Comparison of ENCODE assay signal across 9 cellular contexts in the genomic region with DNA sequence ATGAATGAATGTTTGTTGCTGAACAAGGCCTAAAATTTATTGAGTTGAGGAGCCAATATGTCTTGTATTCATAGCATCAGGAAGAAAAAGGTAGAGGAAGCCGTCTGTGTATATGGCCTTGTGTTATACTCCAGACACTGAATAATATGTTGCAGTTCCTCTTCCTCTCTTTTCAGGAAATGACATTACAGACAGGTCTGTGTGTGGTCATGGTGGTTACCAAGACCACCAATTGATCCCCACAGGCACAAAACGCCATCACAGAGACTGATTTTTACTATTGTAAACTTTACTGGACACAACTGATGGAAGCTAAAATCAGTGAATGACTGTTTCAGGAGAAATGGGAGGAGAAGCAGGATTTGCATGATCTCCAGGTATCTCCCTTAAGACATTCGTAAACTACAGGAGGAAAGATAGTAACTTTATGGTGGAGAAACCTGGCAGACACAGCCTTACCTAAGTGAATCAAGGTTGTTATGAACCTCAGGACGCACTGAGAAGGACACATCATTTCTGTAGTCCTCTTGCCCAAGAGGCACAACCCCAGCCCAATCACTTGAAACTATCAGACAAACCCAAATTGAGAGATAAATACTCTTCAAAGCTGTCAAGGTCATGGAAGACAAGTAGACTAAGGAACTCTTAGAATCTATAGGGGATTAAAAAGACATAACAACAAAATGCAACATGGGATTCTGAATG.
A peak's percentile ranks its signal among the peaks of the same experiment; 100 is the strongest.
DNase-seq lines count a peak whose midpoint lies in the region; ATAC-seq and TF ChIP-seq lines count a peak whose summit lies in the region.
"Had no signal": no experiment of that assay in that cellular context is flagged by ENCODE, and none has a peak within 500 bp of the region (broad histone marks: within the 10 kb centered on the region; RNA-seq: fewer than 3 reads in every experiment).

No MANE protein-coding gene starts in this region.

- ATAC-seq in GM18873 (IDR thresholded peaks at IDR 0.05; ENCODE audit: low FRiP score, unreplicated experiment) (peak; percentile 60), HG02759 (IDR thresholded peaks at IDR 0.05; ENCODE audit: unreplicated experiment) (peak; percentile 84), naive B cell (ENCODE audit: low read depth in 2 of 2) (peak; percentile 99 to 100)
- ATAC-seq: WTC11 had no signal

- TF ChIP-seq CTCF in NB4 (IDR thresholded peaks at IDR 0.05; ENCODE audit: low read depth, low read length) (no peak), dorsolateral prefrontal cortex (IDR thresholded peaks at IDR 0.05 in 54 of 56, conservative IDR thresholded peaks at IDR 0.05 in 2 of 56; ENCODE audit: low read depth in 1 of 56, partially characterized antibody in 56 of 56) (no peak)

- H3K4me1 Mint-ChIP-seq in naive B cell: peaks cover 45 to 68% (median 67%) of the 10 kb centered on the region in 3 donors

- peak overlapping the region in 1 of 59 donors; percentile 40 for H3K27ac ChIP-seq in dorsolateral prefrontal cortex

- H3K9me3 Mint-ChIP-seq in naive B cell: peaks cover 3 to 24% (median 14%) of the 10 kb centered on the region in 7 donors

- H3K4me3 Mint-ChIP-seq in naive B cell: peak overlapping the region in 7 of 8 donors; percentile 0 to 77 (median 39)
- H3K4me3 Mint-ChIP-seq: WTC11 had no signal

- H3K36me3 Mint-ChIP-seq in naive B cell: peaks cover 41 to 53% of the 10 kb centered on the region in 2 donors

- no peaks in the 10 kb centered on the region for H3K27me3 ChIP-seq in dorsolateral prefrontal cortex

- H3K4me3 ChIP-seq in NB4 (ENCODE audit: low read depth, low read length) (no peak overlapping the region), dorsolateral prefrontal cortex (no peak overlapping the region)

- DNase-seq in NB4 (ENCODE audit: low read depth) (peak; percentile 63), naive B cell (peak; percentile 62), NCI-H146 (lab: John Stamatoyannopoulos, UW) (no peak), NCI-H510A (lab: John Stamatoyannopoulos, UW) (no peak), dorsolateral prefrontal cortex (no peak)
- no peak for DNase-seq in effector CD4-positive, alpha-beta T cell

- intact Hi-C loops in dorsolateral prefrontal cortex (cut with DNase I): no loop called here

- TF ChIP-seq POLR2A in NB4 (IDR thresholded peaks at IDR 0.05; ENCODE audit: extremely low read depth, insufficient read length): no peak

- H3K27me3 Mint-ChIP-seq in naive B cell: no peaks in the 10 kb centered on the region

- peak overlapping the region; percentile 88 to 98 (median 96) for H3K27ac Mint-ChIP-seq in naive B cell
- H3K27ac Mint-ChIP-seq: WTC11 had no signal

Comparison
In these comparisons a context has a peak if more than half of its experiments do, and no peak if none do; other contexts are left out.
1. DNase-seq: peak in NB4 (single experiment) and naive B cell (single experiment); none in NCI-H146 (single experiment), NCI-H510A (single experiment), effector CD4-positive, alpha-beta T cell (single experiment) and dorsolateral prefrontal cortex (0 of 10).
2. Peak in every context shown above with its lines, with median percentiles within 50 percentile points of each other: ATAC-seq.